ENCODE assay signal across 9 cellular contexts in the genomic region with DNA sequence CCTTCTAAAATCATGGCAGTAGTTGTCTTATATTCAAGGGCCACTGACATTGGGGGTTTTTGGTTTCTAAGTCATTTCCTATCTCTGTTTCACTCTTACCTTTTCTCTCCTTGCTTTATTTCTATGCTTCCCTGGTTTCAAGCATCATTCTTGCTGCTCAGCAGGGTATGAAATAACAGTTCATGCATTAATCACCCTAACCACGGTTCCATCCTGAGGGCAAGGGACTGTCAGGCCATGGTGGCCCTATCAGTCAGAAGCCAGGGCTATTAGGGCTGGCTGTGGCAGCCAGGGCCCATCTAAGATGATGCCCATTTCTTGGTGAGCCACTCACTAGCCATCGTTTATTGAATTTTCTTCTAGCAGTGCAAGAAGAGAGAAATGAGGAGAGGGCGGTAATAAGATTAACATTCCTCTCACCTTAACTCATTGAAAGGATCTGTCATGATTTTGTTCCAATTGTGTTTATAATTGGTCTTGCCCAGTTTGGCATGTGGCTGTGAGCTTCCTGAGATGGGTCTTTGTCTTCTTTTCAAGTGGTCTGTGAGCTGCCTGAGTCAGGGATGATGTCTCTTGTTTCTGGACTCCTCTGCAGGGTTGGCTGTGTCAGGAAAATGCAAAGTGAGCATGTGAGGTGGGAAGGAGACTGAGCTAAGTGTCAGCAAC. TPM values are rescaled to one million over a fixed set of nuclear protein-coding genes. Genes with fewer than 3 reads are reported as not detected.
A peak's percentile ranks its signal among the peaks of the same experiment; 100 is the strongest.
DNase-seq lines count a peak whose midpoint lies in the region; ATAC-seq lines count a peak whose summit lies in the region.
"Had no signal": no experiment of that assay in that cellular context is flagged by ENCODE, and none has a peak within 500 bp of the region (broad histone marks: within the 10 kb centered on the region; RNA-seq: fewer than 3 reads in every experiment).

No MANE protein-coding gene starts in this region.

- peaks cover 46% of the 10 kb centered on the region for H3K4me1 ChIP-seq in mesodermal cell (ENCODE audit: control insufficient read depth, insufficient read depth, low read length, poor library complexity, severe bottlenecking)

- DNase-seq in SK-N-DZ (ENCODE audit: low spot score): peak; percentile 25
- DNase-seq in central memory CD4-positive, alpha-beta T cell: no peak
- no peak for DNase-seq in NCI-H524 treated with DMSO at 0.1 percent for 48 hours (lab: John Stamatoyannopoulos, UW)
- DNase-seq in NCI-H1436 treated with DMSO at 0.1 percent for 48 hours (lab: John Stamatoyannopoulos, UW): no peak
- no peak for DNase-seq in dedifferentiated amniotic fluid mesenchymal stem cell (ENCODE audit: extremely low spot score)

- H3K27ac ChIP-seq in mesodermal cell (ENCODE audit: low read depth, low read length, severe bottlenecking): peak overlapping the region; percentile 37
- H3K27ac ChIP-seq: HL-60 had no signal

- H3K9me3 ChIP-seq in mesodermal cell (ENCODE audit: control insufficient read depth, low read length): no peaks in the 10 kb centered on the region

- WGBS in mesodermal cell (ENCODE audit: insufficient coverage in 2 of 2), 2 experiments: 90 to 100% methylated on average over 1 to 2 of the region's 3 CpGs

- peak; percentile 61 for ATAC-seq in GM18502 (IDR thresholded peaks at IDR 0.05; ENCODE audit: poor library complexity, unreplicated experiment)
- ATAC-seq in GM21786 (IDR thresholded peaks at IDR 0.05; ENCODE audit: unreplicated experiment): peak; percentile 44

- H3K4me3 ChIP-seq in mesodermal cell (ENCODE audit: extremely low read depth, insufficient read depth, low read length, poor library complexity, severe bottlenecking): no peak overlapping the region

- H3K36me3 ChIP-seq in mesodermal cell (ENCODE audit: control insufficient read depth, insufficient read depth, low read length): no peaks in the 10 kb centered on the region

RNA-seq across cellular contexts. Expression of gene CYSTM1, which starts 45.2 kb away (rescaled TPM):
- polyA plus RNA-seq in SK-N-DZ (2014; cell fraction: cytosol; rRNA removed): 14.0 and 24.5 TPM in 2 replicates
- 9.5 and 9.9 TPM in 2 replicates for polyA plus RNA-seq in SK-N-DZ (2014; cell fraction: nucleus; rRNA removed)
- 28.2 TPM for polyA plus RNA-seq in mesodermal cell (2013, experiment 1 of 2)
- 25.3 TPM for polyA plus RNA-seq in mesodermal cell (2013, experiment 2 of 2)
